8 cellular contexts compared by ENCODE assay signal in the genomic region with DNA sequence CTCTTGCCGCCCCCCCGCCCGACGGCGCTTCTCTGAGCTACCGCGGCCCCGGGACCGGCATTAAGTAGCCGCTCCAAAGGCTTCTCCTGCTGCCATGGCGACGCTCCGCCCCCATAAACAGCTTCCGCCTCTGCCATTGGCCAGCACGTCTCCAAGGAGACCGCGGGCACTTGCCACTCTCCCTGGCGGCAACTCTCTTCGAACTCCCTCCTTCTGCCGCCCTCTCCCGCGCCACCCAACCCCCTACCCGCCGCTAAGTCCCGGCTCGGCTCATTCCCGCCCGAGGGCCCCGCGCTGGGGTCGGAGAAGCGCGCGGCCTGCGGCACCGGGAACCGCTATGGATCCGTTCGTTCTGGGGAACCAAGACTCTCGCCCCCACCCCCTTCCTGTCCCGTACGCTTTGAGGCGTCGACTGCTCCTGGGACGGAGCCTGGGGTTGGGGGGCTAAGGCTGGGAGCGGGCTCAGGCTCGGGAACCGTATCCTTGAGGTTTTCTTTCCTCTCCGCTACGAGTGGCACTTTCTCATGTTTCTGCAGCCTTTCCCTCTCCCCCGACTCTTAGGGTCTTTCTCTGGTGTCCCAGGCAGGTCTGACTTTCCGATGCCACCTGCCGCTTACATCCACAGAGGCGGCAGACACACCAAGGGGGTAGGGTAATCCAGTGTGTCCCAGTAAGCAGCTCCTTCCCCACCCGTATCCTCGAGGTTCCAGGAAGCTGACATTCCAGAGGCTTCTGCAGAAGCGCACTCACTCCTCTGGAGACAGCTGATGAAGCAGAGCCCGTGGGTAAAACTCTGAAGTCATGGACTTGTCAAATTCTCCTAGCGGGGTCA. TPM values are rescaled to one million over a fixed set of nuclear protein-coding genes. Genes with fewer than 3 reads are reported as not detected.
DNase-seq lines count a peak whose midpoint lies in the region; FAIRE-seq and TF ChIP-seq lines count a peak whose summit lies in the region.

A gene with protein sequence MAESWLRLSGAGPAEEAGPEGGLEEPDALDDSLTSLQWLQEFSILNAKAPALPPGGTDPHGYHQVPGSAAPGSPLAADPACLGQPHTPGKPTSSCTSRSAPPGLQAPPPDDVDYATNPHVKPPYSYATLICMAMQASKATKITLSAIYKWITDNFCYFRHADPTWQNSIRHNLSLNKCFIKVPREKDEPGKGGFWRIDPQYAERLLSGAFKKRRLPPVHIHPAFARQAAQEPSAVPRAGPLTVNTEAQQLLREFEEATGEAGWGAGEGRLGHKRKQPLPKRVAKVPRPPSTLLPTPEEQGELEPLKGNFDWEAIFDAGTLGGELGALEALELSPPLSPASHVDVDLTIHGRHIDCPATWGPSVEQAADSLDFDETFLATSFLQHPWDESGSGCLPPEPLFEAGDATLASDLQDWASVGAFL (minus strand): TSS at position 34 of the 832 bp plus-strand sequence. CDS start 850 bp downstream, outside the sequence.

- no peaks in the 10 kb centered on the region for H3K9me1 ChIP-seq in endothelial cell of umbilical vein (replicated peaks; ENCODE audit: control insufficient read depth, extremely low read depth, insufficient read depth, low read length)

- FAIRE-seq in endothelial cell of umbilical vein (lab: Jason Lieb, UNC) = peak; percentile 84

- H4K20me1 ChIP-seq in endothelial cell of umbilical vein (replicated peaks; ENCODE audit: control insufficient read depth, extremely low read depth, insufficient read depth, low read length) = no peaks in the 10 kb centered on the region

- no peak for TF ChIP-seq CTCF in AG09319 (IDR thresholded peaks at IDR 0.05; ENCODE audit: low read depth, low read length)
- no peak for TF ChIP-seq CTCF in endothelial cell of umbilical vein (IDR thresholded peaks at IDR 0.05; ENCODE audit: extremely low read depth in 1 of 2, insufficient read depth in 1 of 2, low read depth in 1 of 2, low read length in 2 of 2)

- peak; percentile 54 for DNase-seq in AG09319 (ENCODE audit: extremely low read depth, low read depth)
- peak; percentile 96 for DNase-seq in GM19240 (ENCODE audit: insufficient read length, low spot score)
- DNase-seq in NT2/D1 (ENCODE audit: low read depth, low spot score) = peak; percentile 83
- DNase-seq in activated CD8-positive, alpha-beta memory T cell treated with anti-CD3 and anti-CD28 coated beads, Interleukin-2, amount 50 U/mL, for 24 hours (ENCODE audit: extremely low read depth) = peak; percentile 71
- DNase-seq in endothelial cell of umbilical vein (ENCODE audit: low read depth, low spot score) = peak; percentile 95
- peak; percentile 92 for DNase-seq in midbrain (lab: John Stamatoyannopoulos, UW)
- DNase-seq in stimulated activated CD8-positive, alpha-beta memory T cell treated with anti-CD3 and anti-CD28 coated beads, Interleukin-15, amount 100 ng/mL, for 1 hour (ENCODE audit: low read depth) = peak; percentile 84

- H3K79me2 ChIP-seq in endothelial cell of umbilical vein (ENCODE audit: control insufficient read depth, insufficient read depth, low read length) = no peaks in the 10 kb centered on the region

- H3K27ac ChIP-seq in HUES6 (ENCODE audit: low read depth, low read length) (no peak within 1 kb of the TSS), endothelial cell of umbilical vein (ENCODE audit: insufficient read depth, low read depth, low read length) (no peak within 1 kb of the TSS)

- H3K36me3 ChIP-seq in HUES6 (ENCODE audit: control insufficient read depth, insufficient read depth, low read length) = no peaks in the 10 kb centered on the region
- H3K36me3 ChIP-seq in NT2/D1 (ENCODE audit: insufficient read depth, insufficient read length, low read length) = no peaks in the 10 kb centered on the region
- H3K36me3 ChIP-seq in endothelial cell of umbilical vein (ENCODE audit: control insufficient read depth in 2 of 2, extremely low read depth in 1 of 2, insufficient read depth in 2 of 2, low read length in 2 of 2) = no peaks in the 10 kb centered on the region

- TF ChIP-seq POLR2A in endothelial cell of umbilical vein (IDR thresholded peaks at IDR 0.05; ENCODE audit: low read depth, low read length) = no peak

- H3K4me1 ChIP-seq in HUES6 (ENCODE audit: control insufficient read depth, insufficient read depth, low read length) = peaks cover 73% of the 10 kb centered on the region
- H3K4me1 ChIP-seq in NT2/D1 (ENCODE audit: insufficient read depth, insufficient read length) = peaks cover 42% of the 10 kb centered on the region
- H3K4me1 ChIP-seq in endothelial cell of umbilical vein (ENCODE audit: control insufficient read depth, extremely low read depth, insufficient read depth, low read length) = peaks cover 19% of the 10 kb centered on the region

- H3K9me3 ChIP-seq in HUES6 (ENCODE audit: control insufficient read depth, insufficient read depth, low read depth, low read length) (no peaks in the 10 kb centered on the region), NT2/D1 (ENCODE audit: insufficient read depth, low read length) (no peaks in the 10 kb centered on the region), endothelial cell of umbilical vein (replicated peaks; ENCODE audit: control insufficient read depth, insufficient read depth, low read length) (no peaks in the 10 kb centered on the region)

- CTCF ChIA-PET in endothelial cell of umbilical vein (lab: Charles Lee) = interaction anchor here (1.1 to 3.7 kb wide), 6 partner anchors 9 to 138 kb away, joined by 3 to 24 read pairs (median 10); no protein-coding TSS in a partner anchor

- H3K9ac ChIP-seq in HUES6 (ENCODE audit: low read length) (peak within 1 kb of the TSS; percentile 69), NT2/D1 (ENCODE audit: insufficient read length, low read depth) (peak within 1 kb of the TSS; percentile 57), endothelial cell of umbilical vein (replicated peaks; ENCODE audit: extremely low read depth, insufficient read depth, low read length) (no peak within 1 kb of the TSS)

- H3K27me3 ChIP-seq in HUES6 (ENCODE audit: control insufficient read depth, insufficient read depth, low read length) = peaks cover 96% of the 10 kb centered on the region
- H3K27me3 ChIP-seq in NT2/D1 (ENCODE audit: insufficient read depth, insufficient read length) = peaks cover 81% of the 10 kb centered on the region
- peaks cover 16 to 22% of the 10 kb centered on the region in 2 experiments for H3K27me3 ChIP-seq in endothelial cell of umbilical vein (ENCODE audit: control insufficient read depth in 2 of 2, insufficient read depth in 2 of 2, low read length in 2 of 2)

- dilution Hi-C loops in endothelial cell of umbilical vein (cut with MboI; ENCODE audit: extremely low pct_ligation_motif_present, low sequenced_read_pairs) = no loop called here

- intact Hi-C loops in endothelial cell of umbilical vein (cut with micrococcal nuclease) = no loop called here

- no TSS peak for BruUV-seq in endothelial cell of umbilical vein (replicated peaks; lab: Mats Ljungman, UMichigan)

- POLR2A ChIA-PET in endothelial cell of umbilical vein (lab: Charles Lee) = no interaction called here

- H3K4me2 ChIP-seq in endothelial cell of umbilical vein (ENCODE audit: insufficient read depth, low read length) = peak within 1 kb of the TSS; percentile 68

- H3K4me3 ChIP-seq in HUES6 (ENCODE audit: low read depth, low read length) (peak within 1 kb of the TSS; percentile 77), NT2/D1 (ENCODE audit: insufficient read length, low read depth) (peak within 1 kb of the TSS; percentile 36), endothelial cell of umbilical vein (replicated peaks in 1 of 3; ENCODE audit: insufficient read depth in 1 of 3, low read depth in 1 of 3, low read length in 3 of 3) (peak within 1 kb of the TSS in 2 of 3 experiments; percentile 39 to 56)

- peak within 1 kb of the TSS; percentile 74 for H2AFZ ChIP-seq in endothelial cell of umbilical vein (ENCODE audit: low read depth, low read length)

TF ChIP-seq in endothelial cell of umbilical vein, 7 proteins besides CTCF, POLR2A, EP300 and RAD21:
- no peak for TF ChIP-seq POLR2AphosphoS5 (IDR thresholded peaks at IDR 0.05; ENCODE audit: insufficient read depth, low read depth, low read length)
- TF ChIP-seq, protein P1, sequence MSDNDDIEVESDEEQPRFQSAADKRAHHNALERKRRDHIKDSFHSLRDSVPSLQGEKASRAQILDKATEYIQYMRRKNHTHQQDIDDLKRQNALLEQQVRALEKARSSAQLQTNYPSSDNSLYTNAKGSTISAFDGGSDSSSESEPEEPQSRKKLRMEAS (IDR thresholded peaks at IDR 0.05; ENCODE audit: insufficient read depth, insufficient read length) = no peak
- no peak for TF ChIP-seq FOS (IDR thresholded peaks at IDR 0.05; ENCODE audit: borderline replicate concordance, insufficient read depth, low read length)
- TF ChIP-seq EZH2 (IDR thresholded peaks at IDR 0.05; ENCODE audit: borderline replicate concordance, low read depth, low read length, severe bottlenecking) = no peak
- no peak for TF ChIP-seq MYC (IDR thresholded peaks at IDR 0.05; ENCODE audit: low read depth, low read length)
- TF ChIP-seq GATA2 (IDR thresholded peaks at IDR 0.05; ENCODE audit: insufficient read depth, insufficient read length, low read depth, low read length) = no peak
- TF ChIP-seq JUN (IDR thresholded peaks at IDR 0.05; ENCODE audit: borderline replicate concordance, insufficient read depth, insufficient read length, low read depth) = no peak
TF ChIP-seq in endothelial cell of umbilical vein: peak in this region for 0.

RNA-seq across cellular contexts. Expression of the gene that starts here (rescaled TPM):
- not detected in 2 replicates for total RNA-seq in endothelial cell of umbilical vein
- not detected in 2 replicates for polyA plus RNA-seq in endothelial cell of umbilical vein
- not detected in 2 replicates for polyA plus RNA-seq in endothelial cell of umbilical vein (2011; cell fraction: cytosol; rRNA removed)
- polyA plus RNA-seq in endothelial cell of umbilical vein (2011; cell fraction: nucleus; rRNA removed) = not detected in 2 replicates
- polyA plus RNA-seq in endothelial cell of umbilical vein (2012) = not detected in 2 replicates
- polyA minus RNA-seq in endothelial cell of umbilical vein = not detected in 2 replicates
- not detected for polyA minus RNA-seq in endothelial cell of umbilical vein (2011; cell fraction: cytosol; rRNA and poly(A)+ RNA removed)
- polyA minus RNA-seq in endothelial cell of umbilical vein (2011; cell fraction: nucleus; rRNA and poly(A)+ RNA removed) = not detected in 2 replicates

Comparison
In these comparisons a context has a peak if more than half of its experiments do, and no peak if none do; other contexts are left out.
1. Peak in DNase-seq, H3K4me3 ChIP-seq and H3K4me2 ChIP-seq in endothelial cell of umbilical vein; RNA of the gene not detected or under 1 TPM.